17 cellular contexts compared by ENCODE assay signal in the genomic region with DNA sequence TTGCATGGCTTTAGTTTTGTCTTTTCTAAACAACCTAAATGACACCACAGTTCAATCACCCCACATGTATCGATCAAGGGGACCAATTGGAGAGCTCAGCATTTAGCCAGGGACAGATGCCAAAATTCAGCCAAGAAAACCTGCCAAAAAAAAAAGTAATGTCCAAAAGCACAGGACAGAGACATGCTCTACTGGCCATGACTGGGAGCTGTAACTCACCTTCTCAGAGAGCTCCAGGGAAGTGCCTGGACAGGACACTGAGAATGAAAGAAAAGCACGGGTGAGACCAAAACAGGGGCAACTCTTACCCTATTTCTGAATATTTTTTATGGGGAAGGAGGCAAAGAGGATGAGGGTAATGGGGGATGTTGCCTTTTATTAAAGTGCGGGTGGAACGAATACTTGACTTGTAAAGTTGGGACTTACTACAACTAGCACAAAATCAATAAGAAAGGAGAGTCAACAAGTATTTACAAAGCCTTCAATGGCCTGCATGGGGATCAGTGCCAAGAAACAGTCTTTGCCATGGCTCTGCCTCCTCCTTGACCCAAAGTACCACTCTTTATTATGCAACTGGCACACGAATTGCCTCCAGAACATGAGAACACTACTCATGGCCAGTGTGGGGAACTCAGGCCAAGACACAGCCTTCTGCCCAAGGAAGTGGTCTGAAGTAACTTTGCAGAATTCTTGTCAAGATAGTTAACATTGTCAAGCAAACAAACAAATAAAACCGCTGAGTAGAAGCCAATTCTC.
DNase-seq lines count a peak whose midpoint lies in the region; ATAC-seq and TF ChIP-seq lines count a peak whose summit lies in the region.
"Had no signal": no experiment of that assay in that cellular context is flagged by ENCODE, and none has a peak within 500 bp of the region (broad histone marks: within the 10 kb centered on the region; RNA-seq: fewer than 3 reads in every experiment).

No MANE protein-coding gene starts in this region.

- no TSS peak for BruUV-seq in A673 (replicated peaks; lab: Mats Ljungman, UMichigan)

- H3K4me1 ChIP-seq in A673 (ENCODE audit: insufficient read depth, low read length, poor library complexity, severe bottlenecking) = peaks cover 9% of the 10 kb centered on the region

- ATAC-seq in left lobe of liver = peak; percentile 90

- H3K27me3 ChIP-seq in A673 (replicated peaks; ENCODE audit: insufficient read depth, low read depth, low read length, poor library complexity) = no peaks in the 10 kb centered on the region

- DNase-seq in NCI-H2196 (lab: John Stamatoyannopoulos, UW; ENCODE audit: unreplicated experiment) (peak; percentile 25), NCI-H2196 treated with DMSO at 0.1 percent for 48 hours (lab: John Stamatoyannopoulos, UW; ENCODE audit: unreplicated experiment) (no peak), left lobe of liver (ENCODE audit: low spot score) (no peak), midbrain (lab: John Stamatoyannopoulos, UW) (peak; percentile 13), ureter (ENCODE audit: low spot score) (peak; percentile 14), CD1c-positive myeloid dendritic cell (ENCODE audit: extremely low spot score) (no peak), A673 (ENCODE audit: low spot score) (no peak)
- no peak for DNase-seq in stimulated activated naive CD4-positive, alpha-beta T cell (lab: John Stamatoyannopoulos, UW)
- DNase-seq: CD8-positive, alpha-beta memory T cell; HFFc6; Karpas-422; NCI-H1105 treated with DMSO at 0.1 percent for 48 hours; NCI-H1694 treated with DMSO at 0.1 percent for 48 hours; NCI-H2171; NCI-H774; RPMI8226 had no signal

- intact Hi-C loops in A673 (cut with micrococcal nuclease; ENCODE audit: unreplicated experiment) = no loop called here

- H3K36me3 ChIP-seq in A673 (ENCODE audit: insufficient read depth, low read length, poor library complexity, severe bottlenecking) = no peaks in the 10 kb centered on the region

- H3K9me3 ChIP-seq in A673 (ENCODE audit: low read depth, low read length, poor library complexity, severe bottlenecking) = peaks cover 6% of the 10 kb centered on the region

- POLR2A ChIA-PET in A673 (lab: Charles Lee; ENCODE audit: low non-redundant PET) = no interaction called here

- CTCF ChIA-PET in A673 (lab: Charles Lee) = no interaction called here

- TF ChIP-seq CTCF in A673 (conservative IDR thresholded peaks at IDR 0.05; ENCODE audit: low read depth, low read length) = no peak

- no peak overlapping the region for H3K27ac ChIP-seq in A673 (ENCODE audit: low read depth, low read length, poor library complexity, severe bottlenecking)
- H3K27ac ChIP-seq: 22Rv1 had no signal

- no peak overlapping the region for H3K4me3 ChIP-seq in A673 (ENCODE audit: low read depth, low read length, poor library complexity, severe bottlenecking)

Comparison
In these comparisons a context has a peak if more than half of its experiments do, and no peak if none do; other contexts are left out.
1. DNase-seq: peak in NCI-H2196 (single experiment), midbrain (single experiment) and ureter (single experiment); none in NCI-H2196 treated with DMSO at 0.1 percent for 48 hours (single experiment), left lobe of liver (single experiment), CD1c-positive myeloid dendritic cell (single experiment), A673 (single experiment) and stimulated activated naive CD4-positive, alpha-beta T cell (0 of 6).